Comparison of ENCODE assay signal across 23 cellular contexts in genomic region chr19:57210381-57210780, GRCh38. TPM values are rescaled to one million over a fixed set of nuclear protein-coding genes. Genes with fewer than 3 reads are reported as not detected.
DNase-seq lines count a peak whose midpoint lies in the region; ATAC-seq and TF ChIP-seq lines count a peak whose summit lies in the region.
"Had no signal": no experiment of that assay in that cellular context is flagged by ENCODE, and none has a peak within 500 bp of the region (broad histone marks: within the 10 kb centered on the region; RNA-seq: fewer than 3 reads in every experiment).

No MANE protein-coding gene starts in this region.

- no peak overlapping the region for H3K4me3 Mint-ChIP-seq in progenitor cell of endocrine pancreas (ENCODE audit: low read depth)
- H3K4me3 Mint-ChIP-seq: CD4-positive, alpha-beta T cell had no signal

- in situ Hi-C loops in G401 (cut with HindIII; ENCODE audit: low sequenced_read_pairs) = no loop called here

- no peaks in the 10 kb centered on the region for H3K4me1 Mint-ChIP-seq in progenitor cell of endocrine pancreas (ENCODE audit: low read depth)

- peak overlapping the region; percentile 3 for H3K27ac Mint-ChIP-seq in progenitor cell of endocrine pancreas
- H3K27ac Mint-ChIP-seq: CD4-positive, alpha-beta T cell had no signal

- intact Hi-C loops in Right ventricle myocardium superior (cut with DNase I) = no loop called here

- DNase-seq in G401 (ENCODE audit: low spot score) (peak; percentile 97), cerebellar cortex (ENCODE audit: low spot score) (peak; percentile 96), epithelial cell of esophagus (ENCODE audit: low read depth) (peak; percentile 18), progenitor cell of endocrine pancreas (ENCODE audit: low spot score, unreplicated experiment) (no peak), Right ventricle myocardium superior (no peak), NCI-H1436 (lab: John Stamatoyannopoulos, UW) (no peak), NCI-H146 treated with DMSO at 0.1 percent for 48 hours (lab: John Stamatoyannopoulos, UW; ENCODE audit: unreplicated experiment) (no peak)
- DNase-seq: CD4-positive, alpha-beta T cell; HCEC 1CT; IMR-90; NCI-H1092; NCI-H1436 treated with DMSO at 0.1 percent for 48 hours; NCI-H1930; NCI-H446; NCI-H524 treated with DMSO at 0.1 percent for 48 hours; NCI-H82; NK-92 treated with Interleukin-12 subunit alpha and Interleukin-12 subunit beta, amount 100 ng/mL, for 24 hours; PC-3; SJCRH30 had no signal

- no peaks in the 10 kb centered on the region for H3K9me3 Mint-ChIP-seq in progenitor cell of endocrine pancreas (ENCODE audit: low read depth)

- no peak for TF ChIP-seq CTCF in epithelial cell of esophagus (IDR thresholded peaks at IDR 0.05; ENCODE audit: insufficient read depth, low read depth, low read length, missing control alignments)
- no peak for TF ChIP-seq CTCF in progenitor cell of endocrine pancreas (IDR thresholded peaks at IDR 0.05; ENCODE audit: unreplicated experiment)

- no peak for ATAC-seq in Right ventricle myocardium superior (ENCODE audit: poor library complexity)
- ATAC-seq in HG03521 (IDR thresholded peaks at IDR 0.05; ENCODE audit: unreplicated experiment) = no peak
- ATAC-seq: PC-3, SK-N-SH treated with all-trans-retinoic acid at 6 μM for 48 hours had no signal

- H3K27me3 Mint-ChIP-seq in progenitor cell of endocrine pancreas = no peaks in the 10 kb centered on the region
- H3K27me3 Mint-ChIP-seq: CD4-positive, alpha-beta T cell had no signal

- no peak overlapping the region for H3K4me3 ChIP-seq in epithelial cell of esophagus (ENCODE audit: low read length)
- H3K4me3 ChIP-seq: BLaER1 treated with 17β-estradiol and CSF1 and Interleukin-3, amounts not matched to agents 10 nM and 100 nM; SJCRH30 had no signal

- H3K36me3 Mint-ChIP-seq in progenitor cell of endocrine pancreas (ENCODE audit: insufficient read depth) = peaks cover 33% of the 10 kb centered on the region

RNA-seq across cellular contexts. Expression of gene ZNF264, which starts 19.1 kb away (rescaled TPM):
- 12.3 and 23.2 TPM in 2 replicates for total RNA-seq in G401 (2014; rRNA removed; shearing (Covaris generic))
- total RNA-seq in progenitor cell of endocrine pancreas = 35.7 and 40.2 TPM in 2 replicates
- 18.1 TPM for total RNA-seq in Right ventricle myocardium superior

RNA-seq across cellular contexts. Expression of gene AURKC, which starts 20.4 kb away (rescaled TPM):
- total RNA-seq in G401 (2014; rRNA removed; shearing (Covaris generic)) = not detected in 2 replicates
- total RNA-seq in progenitor cell of endocrine pancreas (0.89 and 1.6 TPM in 2 replicates), Right ventricle myocardium superior (0.91 TPM)

RNA-seq across cellular contexts. Expression of gene ZNF805, which starts 30.1 kb away (rescaled TPM):
- 8.8 and 9.2 TPM in 2 replicates for total RNA-seq in G401 (2014; rRNA removed; shearing (Covaris generic))
- total RNA-seq in progenitor cell of endocrine pancreas (15.6 and 16.3 TPM in 2 replicates), Right ventricle myocardium superior (8.4 TPM)

RNA-seq across cellular contexts. Expression of gene DUXA, which starts 43.1 kb away (rescaled TPM):
- total RNA-seq in G401 (2014; rRNA removed; shearing (Covaris generic)) = 2.6 TPM in 1 of 2 replicates, not detected in the other
- total RNA-seq in progenitor cell of endocrine pancreas (not detected in 2 replicates), Right ventricle myocardium superior (not detected)
- total RNA-seq: CD4-positive, alpha-beta T cell; H1; IMR-90; PC-3; SJCRH30 had no signal

Comparison
In these comparisons a context has a peak if more than half of its experiments do, and no peak if none do; other contexts are left out.
1. DNase-seq: peak in G401 (single experiment), cerebellar cortex (single experiment) and epithelial cell of esophagus (single experiment); none in progenitor cell of endocrine pancreas (single experiment), Right ventricle myocardium superior (single experiment), NCI-H1436 (single experiment) and NCI-H146 treated with DMSO at 0.1 percent for 48 hours (single experiment).